In the genomic region with DNA sequence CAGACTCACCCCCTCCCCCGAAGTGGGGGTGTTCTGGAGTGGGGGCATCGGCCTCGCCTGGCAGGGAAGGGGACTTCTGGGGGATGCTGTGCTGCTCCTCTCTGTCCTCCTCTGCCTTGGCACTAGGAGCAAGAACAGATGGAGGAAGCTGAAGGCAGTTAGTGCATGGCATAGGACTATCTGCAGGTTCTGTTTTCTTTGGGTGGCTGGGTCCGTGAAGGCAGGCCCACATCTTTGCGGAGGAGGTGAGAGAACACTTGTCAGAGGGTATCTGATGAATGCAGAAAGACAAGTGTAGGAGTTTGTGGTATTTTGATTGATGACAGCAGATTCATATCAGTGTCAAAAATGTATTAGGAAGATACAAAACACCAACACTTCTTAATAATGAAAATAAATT, we compare ENCODE assay signal across 20 cellular contexts.
"Had no signal": no experiment of that assay in that cellular context is flagged by ENCODE, and none has a peak within 500 bp of the region (broad histone marks: within the 10 kb centered on the region; RNA-seq: fewer than 3 reads in every experiment).

No MANE protein-coding gene starts in this region.

- H3K36me3 Mint-ChIP-seq: activated naive CD4-positive, alpha-beta T cell treated with anti-CD3 and anti-CD28 coated beads, Interleukin-2, amount 50 U/mL, for 72 hours; brain; naive thymus-derived CD8-positive, alpha-beta T cell had no signal

- H3K4me3 Mint-ChIP-seq: activated T-helper 17 cell treated with anti-CD3 and anti-CD28 coated beads, Interleukin-2, amount 50 U/mL, for 72 hours; brain; naive thymus-derived CD8-positive, alpha-beta T cell; T-helper 17 cell had no signal

- H3K27me3 ChIP-seq: pancreas, thyroid gland, upper lobe of right lung had no signal

- H3K27me3 Mint-ChIP-seq: T-helper 17 cell had no signal

- H3K27ac ChIP-seq: heart right ventricle, left ventricle myocardium inferior, pancreas, thyroid gland, upper lobe of right lung had no signal

- H3K9me3 ChIP-seq: heart right ventricle, left ventricle myocardium inferior, pancreas, thyroid gland, upper lobe of right lung had no signal

- H3K4me3 ChIP-seq: heart right ventricle, left ventricle myocardium inferior, pancreas, thyroid gland, upper lobe of right lung had no signal

- ATAC-seq: activated naive CD4-positive, alpha-beta T cell treated with anti-CD3 and anti-CD28 coated beads, Interleukin-2, amount 50 U/mL, for 72 hours; activated T-helper 17 cell treated with anti-CD3 and anti-CD28 coated beads, Interleukin-2, amount 50 U/mL, for 72 hours; heart right ventricle; naive thymus-derived CD8-positive, alpha-beta T cell; pancreas; right cardiac atrium; stimulated activated naive CD8-positive, alpha-beta T cell treated with anti-CD3 and anti-CD28 coated beads, Interleukin-15, Interleukin-2, amounts not matched to agents 100 U/mL and 50 U/mL, for 24 hours; T-helper 17 cell; upper lobe of right lung had no signal

- H3K9me3 Mint-ChIP-seq: activated naive CD4-positive, alpha-beta T cell treated with anti-CD3 and anti-CD28 coated beads, Interleukin-2, amount 50 U/mL, for 72 hours; activated T-helper 17 cell treated with anti-CD3 and anti-CD28 coated beads, Interleukin-2, amount 50 U/mL, for 72 hours; naive thymus-derived CD8-positive, alpha-beta T cell had no signal

- H3K4me1 Mint-ChIP-seq: activated T-helper 17 cell treated with anti-CD3 and anti-CD28 coated beads, Interleukin-2, amount 50 U/mL, for 72 hours; naive thymus-derived CD8-positive, alpha-beta T cell; T-helper 17 cell had no signal

- H3K27ac Mint-ChIP-seq: activated naive CD4-positive, alpha-beta T cell treated with anti-CD3 and anti-CD28 coated beads, Interleukin-2, amount 50 U/mL, for 72 hours; activated T-helper 17 cell treated with anti-CD3 and anti-CD28 coated beads, Interleukin-2, amount 50 U/mL, for 72 hours; naive thymus-derived CD8-positive, alpha-beta T cell; T-helper 17 cell had no signal

- DNase-seq: activated CD4-positive, alpha-beta T cell treated with anti-CD3 and anti-CD28 coated beads for 1 hour; activated CD4-positive, alpha-beta T cell treated with anti-CD3 and anti-CD28 coated beads, Interleukin-2, amount 50 U/mL, for 1 hour; activated T-cell treated with anti-CD3 and anti-CD28 coated beads, Interleukin-2, amount 50 U/mL, for 1 hour; aorta; effector CD4-positive, alpha-beta T cell; foreskin fibroblast; heart right ventricle; left ventricle myocardium inferior; naive thymus-derived CD8-positive, alpha-beta T cell; pancreas; right cardiac atrium; stimulated activated CD4-positive, alpha-beta T cell treated with anti-CD3 and anti-CD28 coated beads, Interleukin-12 subunit alpha, Interleukin-12 subunit beta, amount 100 ng/mL, for 4 hours; stimulated activated CD4-positive, alpha-beta T cell treated with anti-CD3 and anti-CD28 coated beads, Interleukin-4, amount 100 ng/mL, for 4 hours; stimulated activated naive CD8-positive, alpha-beta T cell treated with anti-CD3 and anti-CD28 coated beads, Interleukin-15, Interleukin-2, amounts not matched to agents 100 U/mL and 50 U/mL, for 24 hours; T-helper 17 cell; upper lobe of right lung had no signal

- H3K4me1 ChIP-seq: heart right ventricle, left ventricle myocardium inferior, pancreas, upper lobe of right lung had no signal

- H3K36me3 ChIP-seq: heart right ventricle, left ventricle myocardium inferior, pancreas, thyroid gland, upper lobe of right lung had no signal
